Comparison of ENCODE assay signal across 37 cellular contexts in genomic region chr2:45510701-45511420, GRCh38.
"Had no signal": no experiment of that assay in that cellular context is flagged by ENCODE, and none has a peak within 500 bp of the region (broad histone marks: within the 10 kb centered on the region; RNA-seq: fewer than 3 reads in every experiment).

No MANE protein-coding gene starts in this region.

- H3K4me3 ChIP-seq: cardiac muscle cell, MG63, PC-9 had no signal

- ATAC-seq: activated CD8-positive, alpha-beta memory T cell treated with anti-CD3 and anti-CD28 coated beads, Interleukin-2, amount 10 ng/mL, durations not matched to agents 7 days and 5 days; Right ventricle myocardium inferior had no signal

- H3K4me3 Mint-ChIP-seq: activated CD4-positive, alpha-beta memory T cell treated with anti-CD3 and anti-CD28 coated beads, Interleukin-2, amount 10 ng/mL, durations not matched to agents 7 days and 5 days; activated CD8-positive, alpha-beta memory T cell treated with anti-CD3 and anti-CD28 coated beads, Interleukin-2, amount 10 ng/mL, durations not matched to agents 7 days and 5 days; activated naive CD4-positive, alpha-beta T cell treated with anti-CD3 and anti-CD28 coated beads, Interleukin-2, amount 10 ng/mL, durations not matched to agents 7 days and 5 days; activated naive CD8-positive, alpha-beta T cell; central memory CD8-positive, alpha-beta T cell had no signal

- H3K27ac Mint-ChIP-seq: activated CD4-positive, alpha-beta memory T cell treated with anti-CD3 and anti-CD28 coated beads, Interleukin-2, amount 10 ng/mL, durations not matched to agents 7 days and 5 days; activated CD8-positive, alpha-beta memory T cell treated with anti-CD3 and anti-CD28 coated beads, Interleukin-2, amount 10 ng/mL, durations not matched to agents 7 days and 5 days; activated naive CD4-positive, alpha-beta T cell treated with anti-CD3 and anti-CD28 coated beads, Interleukin-2, amount 10 ng/mL, durations not matched to agents 7 days and 5 days; activated naive CD8-positive, alpha-beta T cell had no signal

- H3K4me2 ChIP-seq: PC-9 had no signal

- H3K27me3 ChIP-seq: cardiac muscle cell, MG63 had no signal

- H2AFZ ChIP-seq: PC-9 had no signal

- H3K27ac ChIP-seq: cardiac muscle cell, PC-9, RWPE1, VCaP had no signal

- H3K9me3 ChIP-seq: MG63 had no signal

- H3K9me3 Mint-ChIP-seq: activated CD4-positive, alpha-beta memory T cell treated with anti-CD3 and anti-CD28 coated beads, Interleukin-2, amount 10 ng/mL, durations not matched to agents 7 days and 5 days; activated naive CD4-positive, alpha-beta T cell treated with anti-CD3 and anti-CD28 coated beads, Interleukin-2, amount 10 ng/mL, durations not matched to agents 7 days and 5 days; central memory CD8-positive, alpha-beta T cell had no signal

- DNase-seq: activated CD4-positive, alpha-beta memory T cell treated with anti-CD3 and anti-CD28 coated beads, Interleukin-2, amount 10 ng/mL, durations not matched to agents 7 days and 5 days; activated CD4-positive, alpha-beta T cell treated with anti-CD3 and anti-CD28 coated beads for 1 hour; activated CD4-positive, alpha-beta T cell treated with anti-CD3 and anti-CD28 coated beads for 48 hours; activated CD4-positive, CD25-positive, alpha-beta regulatory T cell; activated CD8-positive, alpha-beta memory T cell treated with anti-CD3 and anti-CD28 coated beads for 24 hours; activated CD8-positive, alpha-beta memory T cell treated with anti-CD3 and anti-CD28 coated beads, Interleukin-2, amount 10 ng/mL, durations not matched to agents 7 days and 5 days; activated CD8-positive, alpha-beta memory T cell treated with anti-CD3 and anti-CD28 coated beads, Interleukin-2, amount 50 U/mL, for 48 hours; activated effector memory CD4-positive, alpha-beta T cell treated with Interleukin-2 at 50 U/mL for 16 hours; activated naive CD4-positive, alpha-beta T cell treated with anti-CD3 and anti-CD28 coated beads, Interleukin-2, amount 10 ng/mL, durations not matched to agents 7 days and 5 days; activated T-cell treated with anti-CD3 and anti-CD28 coated beads, Interleukin-2, amount 50 U/mL, for 48 hours; amniotic stem cell; aorta; Karpas-422; KBM-7; MG63; NCI-H1048; NCI-H1105 treated with DMSO at 0.1 percent for 48 hours; NCI-H1436; NCI-H1694; NCI-H1930; NCI-H2081 treated with DMSO at 0.1 percent for 48 hours; NCI-H510A; NCI-H526; NCI-H748 treated with DMSO at 0.1 percent for 48 hours; NK-92 treated with Interleukin-12 subunit alpha and Interleukin-12 subunit beta, amount 100 ng/mL, for 24 hours; PC-9; SIG-M5; SW 1271; T-helper 1 cell; T-helper 2 cell; T-helper 9 cell had no signal

- H3K4me1 Mint-ChIP-seq: activated CD4-positive, alpha-beta memory T cell treated with anti-CD3 and anti-CD28 coated beads, Interleukin-2, amount 10 ng/mL, durations not matched to agents 7 days and 5 days; activated CD8-positive, alpha-beta memory T cell treated with anti-CD3 and anti-CD28 coated beads, Interleukin-2, amount 10 ng/mL, durations not matched to agents 7 days and 5 days; activated naive CD4-positive, alpha-beta T cell treated with anti-CD3 and anti-CD28 coated beads, Interleukin-2, amount 10 ng/mL, durations not matched to agents 7 days and 5 days had no signal

- H3K27me3 Mint-ChIP-seq: activated CD4-positive, alpha-beta memory T cell treated with anti-CD3 and anti-CD28 coated beads, Interleukin-2, amount 10 ng/mL, durations not matched to agents 7 days and 5 days; activated CD8-positive, alpha-beta memory T cell treated with anti-CD3 and anti-CD28 coated beads, Interleukin-2, amount 10 ng/mL, durations not matched to agents 7 days and 5 days; activated naive CD4-positive, alpha-beta T cell treated with anti-CD3 and anti-CD28 coated beads, Interleukin-2, amount 10 ng/mL, durations not matched to agents 7 days and 5 days; activated naive CD8-positive, alpha-beta T cell; central memory CD8-positive, alpha-beta T cell had no signal

- H3K36me3 ChIP-seq: cardiac muscle cell, MG63 had no signal
